ENCODE assay signal across 1 cellular context in genomic region chr1:147008495-147008894, GRCh38.
DNase-seq lines count a peak whose midpoint lies in the region; ATAC-seq, FAIRE-seq and TF ChIP-seq lines count a peak whose summit lies in the region.
"Not testable (repeated sequence)": the region's sequence is repeated elsewhere in the genome, so short reads cannot be mapped to it uniquely, and the experiment has no call there.

No MANE protein-coding gene starts in this region.

- not testable (repeated sequence) for H3K4me2 ChIP-seq in K562 (ENCODE audit: insufficient read depth, low read length)

- not testable (repeated sequence) for H3K36me3 ChIP-seq in K562 (ENCODE audit: control insufficient read depth, insufficient read depth, low read length)

- TF ChIP-seq RAD21 in K562 (CRISPR knock-in tag; conservative IDR thresholded peaks at IDR 0.05 in 1 of 2, IDR thresholded peaks at IDR 0.05 in 1 of 2): not testable (repeated sequence)

- not testable (repeated sequence) for H3K4me1 ChIP-seq in K562 (replicated peaks in 1 of 2; ENCODE audit: control insufficient read depth in 2 of 2, insufficient read depth in 2 of 2, low read length in 2 of 2)

- H3K79me2 ChIP-seq in K562 (ENCODE audit: control insufficient read depth, insufficient read depth, low read length): not testable (repeated sequence)

- H3K27me3 ChIP-seq in K562 (ENCODE audit: control insufficient read depth in 2 of 2, insufficient read depth in 2 of 2, low read length in 2 of 2): not testable (repeated sequence)

- not testable (repeated sequence) for H3K9me3 ChIP-seq in K562 (replicated peaks; ENCODE audit: control insufficient read depth, insufficient read depth, low read depth, low read length)

- H3K9ac ChIP-seq in K562 (ENCODE audit: insufficient read depth in 1 of 2, low read depth in 2 of 2, low read length in 2 of 2): not testable (repeated sequence)

- BruUV-seq in K562 (replicated peaks; lab: Mats Ljungman, UMichigan): not testable (repeated sequence)

- not testable (repeated sequence) for ATAC-seq in K562

- intact Hi-C loops in K562 (cut with micrococcal nuclease): not testable (repeated sequence)

- WGBS in K562 (ENCODE audit: insufficient coverage, low coverage, missing lambda C conversion rate): no CpG with 5 or more reads among the region's 1 CpG

- H3K9me1 ChIP-seq in K562 (ENCODE audit: control insufficient read depth, insufficient read depth, low read length): not testable (repeated sequence)

- not testable (repeated sequence) for H3K27ac ChIP-seq in K562 (ENCODE audit: extremely low read depth, low read depth, low read length)

- H2AFZ ChIP-seq in K562 (ENCODE audit: low read depth, low read length): not testable (repeated sequence)

- not testable (repeated sequence) for H4K20me1 ChIP-seq in K562 (replicated peaks; ENCODE audit: control insufficient read depth, insufficient read depth, low read length)

- not testable (repeated sequence) for DNase-seq in K562 (ENCODE audit: extremely low read depth in 1 of 4, low spot score in 3 of 4)

- not testable (repeated sequence) for TF ChIP-seq POLR2A in K562 (conservative IDR thresholded peaks at IDR 0.05)

- H3K4me3 ChIP-seq in K562: not testable (repeated sequence)

- TF ChIP-seq EP300 in K562 (IDR thresholded peaks at IDR 0.05; ENCODE audit: low read length): not testable (repeated sequence)

- CTCF ChIA-PET in K562 (lab: Yijun Ruan, JAX; ENCODE audit: low intra/inter-chr PET ratio): not testable (repeated sequence)

- not testable (repeated sequence) for FAIRE-seq in K562 (lab: Jason Lieb, UNC)

- in situ Hi-C loops in K562 (cut with MboI): loop anchor here (10.0 to 25.0 kb wide), 2 partner anchors 954 to 1446 kb away; no protein-coding TSS in a partner anchor

- POLR2A ChIA-PET in K562 (lab: Yijun Ruan, JAX): not testable (repeated sequence)

- TF ChIP-seq CTCF in K562 (IDR thresholded peaks at IDR 0.05 in 2 of 3, conservative IDR thresholded peaks at IDR 0.05 in 1 of 3; ENCODE audit: insufficient read depth in 2 of 3, low read depth in 1 of 3, low read length in 3 of 3): not testable (repeated sequence)

TF ChIP-seq in K562, 482 proteins besides CTCF, POLR2A, EP300 and RAD21:
- TF ChIP-seq ZNF507 (tag; conservative IDR thresholded peaks at IDR 0.05): peak; percentile 97
